ENCODE assay signal across 1 cellular context in genomic region chr4:168550071-168550766, GRCh38.
TF ChIP-seq lines count a peak whose summit lies in the region.

No MANE protein-coding gene starts in this region.

TF ChIP-seq in endothelial cell of umbilical vein, 7 proteins besides CTCF, POLR2A, EP300 and RAD21:
- TF ChIP-seq MAX (IDR thresholded peaks at IDR 0.05; ENCODE audit: insufficient read depth, insufficient read length) (no peak), POLR2AphosphoS5 (IDR thresholded peaks at IDR 0.05; ENCODE audit: insufficient read depth, low read depth, low read length) (no peak), MYC (IDR thresholded peaks at IDR 0.05; ENCODE audit: low read depth, low read length) (no peak), EZH2 (IDR thresholded peaks at IDR 0.05; ENCODE audit: borderline replicate concordance, low read depth, low read length, severe bottlenecking) (no peak), GATA2 (IDR thresholded peaks at IDR 0.05; ENCODE audit: insufficient read depth, insufficient read length, low read depth, low read length) (no peak)
TF ChIP-seq in endothelial cell of umbilical vein: peak in this region for 0.
